ENCODE assay signal across 8 cellular contexts in the genomic region with DNA sequence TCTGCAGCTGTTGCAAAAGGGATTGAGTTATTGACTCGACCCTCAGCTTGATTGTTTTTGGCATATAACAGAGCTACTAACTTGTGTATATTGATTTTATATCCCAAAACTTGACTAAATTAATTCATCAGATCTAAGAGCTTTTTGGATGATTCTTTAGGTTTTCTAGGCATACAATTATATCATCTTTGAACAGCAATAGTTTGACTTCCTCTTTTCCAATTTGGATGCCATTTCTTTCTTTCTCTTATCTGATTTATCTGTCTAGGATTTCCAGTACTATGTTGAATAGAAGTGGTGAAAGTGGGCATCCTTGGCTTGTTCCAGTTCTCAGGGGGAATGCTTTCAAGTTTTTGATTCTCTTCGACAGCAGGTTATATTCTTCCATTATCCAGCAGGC.
"Had no signal": no experiment of that assay in that cellular context is flagged by ENCODE, and none has a peak within 500 bp of the region (broad histone marks: within the 10 kb centered on the region; RNA-seq: fewer than 3 reads in every experiment).

No MANE protein-coding gene starts in this region.

- ATAC-seq: GM23338, HepG2 had no signal

- H2AFZ ChIP-seq: GM23338 had no signal

- FAIRE-seq: H1, H54, HepG2 had no signal

- H3K4me2 ChIP-seq: GM23338 had no signal

- DNase-seq: H9, HCEC 1CT, KBM-7 had no signal

- H3K4me3 ChIP-seq: GM23338 had no signal

- H3K27ac ChIP-seq: HL-60 had no signal
